In genomic region chr11:70130636-70131035, GRCh38 we compare ENCODE assay signal across 24 cellular contexts. TPM values are rescaled to one million over a fixed set of nuclear protein-coding genes. Genes with fewer than 3 reads are reported as not detected.
"Had no signal": no experiment of that assay in that cellular context is flagged by ENCODE, and none has a peak within 500 bp of the region (broad histone marks: within the 10 kb centered on the region; RNA-seq: fewer than 3 reads in every experiment).

No MANE protein-coding gene starts in this region.

- H3K4me3 ChIP-seq: coronary artery, esophagus squamous epithelium, gastrocnemius medialis, heart right ventricle, left lung, lower lobe of right lung, mucosa of descending colon had no signal

- H3K4me3 Mint-ChIP-seq: effector memory CD8-positive, alpha-beta T cell; endodermal cell; mesothelial cell of epicardium had no signal

- H3K4me1 ChIP-seq: gastrocnemius medialis, left lung, lower lobe of right lung had no signal

- ATAC-seq: effector memory CD8-positive, alpha-beta T cell; esophagus mucosa; gastrocnemius medialis; heart right ventricle; left cardiac atrium; left lung; left ventricle myocardium superior; lower lobe of right lung; mucosa of descending colon had no signal

- H3K36me3 ChIP-seq: esophagus squamous epithelium, gastrocnemius medialis, left lung, lower lobe of right lung had no signal

- H3K9me3 ChIP-seq: esophagus squamous epithelium, gastrocnemius medialis, heart right ventricle, left lung, lower lobe of right lung, mucosa of descending colon had no signal

- H3K9me3 Mint-ChIP-seq: effector memory CD8-positive, alpha-beta T cell; endodermal cell; mesothelial cell of epicardium had no signal

- H3K27me3 ChIP-seq: esophagus squamous epithelium, gastrocnemius medialis, left lung had no signal

- H3K27ac Mint-ChIP-seq: effector memory CD8-positive, alpha-beta T cell; endodermal cell; mesothelial cell of epicardium had no signal

- H3K27ac ChIP-seq: coronary artery, epithelial cell of prostate, esophagus squamous epithelium, gastrocnemius medialis, heart right ventricle, left lung, lower lobe of right lung had no signal

- DNase-seq: effector CD8-positive, alpha-beta T cell; effector memory CD8-positive, alpha-beta T cell; endodermal cell; erythroblast; esophagus squamous epithelium; foreskin fibroblast; foreskin melanocyte; gastrocnemius medialis; glutamatergic neuron; head of caudate nucleus; heart right ventricle; hippocampal formation; left cardiac atrium; left ventricle myocardium superior; lower lobe of right lung; mesenchymal stem cell; mucosa of descending colon had no signal

RNA-seq across cellular contexts. Expression of gene ANO1, which starts 52.5 kb away (rescaled TPM):
- total RNA-seq: dermis microvascular lymphatic vessel endothelial cell, lung microvascular endothelial cell had no signal
